ENCODE assay signal across 22 cellular contexts in the genomic region with DNA sequence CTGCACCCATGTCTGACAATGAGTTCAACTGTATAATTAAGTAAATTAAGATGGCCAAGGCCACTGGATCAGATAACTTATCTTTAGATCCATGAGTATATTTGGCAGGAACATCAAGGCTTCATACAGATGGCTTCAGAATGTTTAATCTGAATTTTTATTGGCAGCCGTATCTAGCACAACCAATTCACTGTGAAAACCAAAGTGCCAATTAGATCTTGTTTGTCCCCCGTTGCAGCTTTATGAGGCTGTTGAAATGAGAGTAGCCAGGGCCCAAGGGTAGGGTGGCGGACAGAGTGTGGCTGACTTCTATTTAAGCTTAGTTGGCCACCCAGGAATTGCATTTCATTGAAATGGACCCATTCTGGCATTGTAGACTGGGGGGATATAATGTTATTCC.
"Had no signal": no experiment of that assay in that cellular context is flagged by ENCODE, and none has a peak within 500 bp of the region (broad histone marks: within the 10 kb centered on the region; RNA-seq: fewer than 3 reads in every experiment).

No MANE protein-coding gene starts in this region.

- H3K4me3 ChIP-seq: cardiac muscle cell had no signal

- H3K27ac ChIP-seq: cardiac muscle cell had no signal

- H3K27ac Mint-ChIP-seq: activated B cell treated with CpG ODN at 0.5 μM for 24 hours; activated CD4-positive, alpha-beta T cell treated with anti-CD3 and anti-CD28 coated beads, Interleukin-2, amount 10 ng/mL, durations not matched to agents 24 days and 14 days; activated CD8-positive, alpha-beta memory T cell treated with anti-CD3 and anti-CD28 coated beads, Interleukin-2, amount 10 ng/mL, durations not matched to agents 7 days and 5 days; activated naive CD4-positive, alpha-beta T cell treated with anti-CD3 and anti-CD28 coated beads, Interleukin-2, amount 50 U/mL, for 24 hours; activated naive CD8-positive, alpha-beta T cell treated with anti-CD3 and anti-CD28 coated beads, Interleukin-2, amount 50 U/mL, for 24 hours; activated T-cell treated with anti-CD3 and anti-CD28 coated beads, Interleukin-2, amount 50 U/mL, for 24 hours; activated T-helper 1 cell treated with anti-CD3 and anti-CD28 coated beads, Interleukin-12 subunit alpha, Interleukin-12 subunit beta, Interleukin-2, Interleukin-4 antibody, amounts not matched to agents 30 ng/mL and 10 ng/mL and 1 ng/mL, durations not matched to agents 14 hours and 24 hours and 36 hours; T-helper 17 cell had no signal

- H3K4me1 Mint-ChIP-seq: activated B cell treated with CpG ODN at 0.5 μM for 24 hours; activated naive CD4-positive, alpha-beta T cell treated with anti-CD3 and anti-CD28 coated beads, Interleukin-2, amount 50 U/mL, for 24 hours; T-helper 17 cell had no signal

- H3K9me3 Mint-ChIP-seq: activated naive CD4-positive, alpha-beta T cell treated with anti-CD3 and anti-CD28 coated beads, Interleukin-2, amount 50 U/mL, for 24 hours; activated naive CD8-positive, alpha-beta T cell treated with anti-CD3 and anti-CD28 coated beads, Interleukin-2, amount 50 U/mL, for 24 hours; activated T-cell treated with anti-CD3 and anti-CD28 coated beads, Interleukin-2, amount 50 U/mL, for 24 hours; activated T-helper 1 cell treated with anti-CD3 and anti-CD28 coated beads, Interleukin-12 subunit alpha, Interleukin-12 subunit beta, Interleukin-2, Interleukin-4 antibody, amounts not matched to agents 30 ng/mL and 10 ng/mL and 1 ng/mL, durations not matched to agents 14 hours and 24 hours and 36 hours had no signal

- H3K36me3 Mint-ChIP-seq: activated naive CD4-positive, alpha-beta T cell treated with anti-CD3 and anti-CD28 coated beads, Interleukin-2, amount 50 U/mL, for 24 hours; brain had no signal

- H3K27me3 ChIP-seq: cardiac muscle cell had no signal

- H3K4me3 Mint-ChIP-seq: activated B cell treated with CpG ODN at 0.5 μM for 24 hours; activated CD4-positive, alpha-beta T cell treated with anti-CD3 and anti-CD28 coated beads, Interleukin-2, amount 10 ng/mL, durations not matched to agents 24 days and 14 days; activated CD8-positive, alpha-beta memory T cell treated with anti-CD3 and anti-CD28 coated beads, Interleukin-2, amount 10 ng/mL, durations not matched to agents 7 days and 5 days; activated naive CD4-positive, alpha-beta T cell treated with anti-CD3 and anti-CD28 coated beads, Interleukin-2, amount 50 U/mL, for 24 hours; activated naive CD8-positive, alpha-beta T cell treated with anti-CD3 and anti-CD28 coated beads, Interleukin-2, amount 50 U/mL, for 24 hours; activated T-cell treated with anti-CD3 and anti-CD28 coated beads, Interleukin-2, amount 50 U/mL, for 24 hours; activated T-helper 1 cell treated with anti-CD3 and anti-CD28 coated beads, Interleukin-12 subunit alpha, Interleukin-12 subunit beta, Interleukin-2, Interleukin-4 antibody, amounts not matched to agents 30 ng/mL and 10 ng/mL and 1 ng/mL, durations not matched to agents 14 hours and 24 hours and 36 hours; brain; T-helper 17 cell had no signal

- H3K27me3 Mint-ChIP-seq: activated naive CD4-positive, alpha-beta T cell treated with anti-CD3 and anti-CD28 coated beads, Interleukin-2, amount 50 U/mL, for 24 hours had no signal

- DNase-seq: activated B cell treated with CpG ODN at 0.5 μM for 24 hours; activated CD4-positive, alpha-beta T cell treated with anti-CD3 and anti-CD28 coated beads for 1 hour; activated CD4-positive, alpha-beta T cell treated with anti-CD3 and anti-CD28 coated beads, Interleukin-2, amount 10 ng/mL, durations not matched to agents 24 days and 14 days; activated CD4-positive, alpha-beta T cell treated with anti-CD3 and anti-CD28 coated beads, Interleukin-2, amount 50 U/mL, for 48 hours; activated CD8-positive, alpha-beta memory T cell treated with anti-CD3 and anti-CD28 coated beads, Interleukin-2, amount 10 ng/mL, durations not matched to agents 7 days and 5 days; activated effector memory CD4-positive, alpha-beta T cell treated with Interleukin-2 at 50 U/mL for 16 hours; activated naive CD4-positive, alpha-beta T cell; activated naive CD8-positive, alpha-beta T cell treated with anti-CD3 and anti-CD28 coated beads, Interleukin-2, amount 50 U/mL, for 24 hours; activated T-cell treated with anti-CD3 and anti-CD28 coated beads, Interleukin-2, amount 50 U/mL, for 24 hours; amniotic stem cell; KBM-7; NCI-H1417; NCI-H1930; NCI-H226; NCI-H526; SIG-M5; T-helper 17 cell; T-helper 9 cell had no signal

- ATAC-seq: activated CD8-positive, alpha-beta memory T cell treated with anti-CD3 and anti-CD28 coated beads, Interleukin-2, amount 10 ng/mL, durations not matched to agents 7 days and 5 days; activated naive CD8-positive, alpha-beta T cell treated with anti-CD3 and anti-CD28 coated beads, Interleukin-2, amount 50 U/mL, for 24 hours; T-helper 17 cell had no signal

- H3K36me3 ChIP-seq: cardiac muscle cell had no signal
